In the genomic region with DNA sequence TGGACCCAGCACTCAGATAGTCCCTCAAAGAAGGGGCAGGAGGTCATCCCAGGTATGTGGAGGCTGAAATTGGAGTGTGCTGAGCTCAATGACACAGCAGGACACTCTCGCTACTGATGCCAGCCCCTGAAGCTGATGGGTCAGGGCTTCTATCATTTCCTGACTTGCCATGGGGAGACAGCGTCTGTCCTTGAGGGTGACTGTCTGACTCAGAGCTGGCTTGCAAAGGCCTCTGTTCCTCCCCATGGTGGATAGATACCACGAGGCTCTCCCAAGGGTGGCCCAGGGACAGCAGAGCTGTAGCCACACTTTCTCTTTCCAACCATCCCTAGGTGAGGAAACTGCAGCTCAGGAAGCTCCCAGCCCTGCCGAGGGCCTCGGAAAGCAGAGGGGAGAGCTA, we compare ENCODE assay signal across 19 cellular contexts. TPM values are rescaled to one million over a fixed set of nuclear protein-coding genes. Genes with fewer than 3 reads are reported as not detected.
DNase-seq lines count a peak whose midpoint lies in the region; ATAC-seq and TF ChIP-seq lines count a peak whose summit lies in the region.
"Had no signal": no experiment of that assay in that cellular context is flagged by ENCODE, and none has a peak within 500 bp of the region (broad histone marks: within the 10 kb centered on the region; RNA-seq: fewer than 3 reads in every experiment).

No MANE protein-coding gene starts in this region.

- CTCF ChIA-PET in Panc1 (lab: Charles Lee) = no interaction called here

- H3K4me3 ChIP-seq in Panc1 (ENCODE audit: low read depth in 2 of 2, low read length in 2 of 2) = no peak overlapping the region
- H3K4me3 ChIP-seq in iPS-15b (ENCODE audit: low read depth, low read length) = peak overlapping the region; percentile 72
- H3K4me3 ChIP-seq in osteoblast (ENCODE audit: insufficient read depth, low read length) = no peak overlapping the region
- no peak overlapping the region for H3K4me3 ChIP-seq in coronary artery

- no peak overlapping the region for H3K4me2 ChIP-seq in osteoblast (ENCODE audit: insufficient read depth, low read length)

- no peak for DNase-seq in Panc1 (ENCODE audit: low read depth, low spot score)
- DNase-seq in osteoblast (ENCODE audit: insufficient read length, low spot score, missing footprints) = peak; percentile 35
- no peak for DNase-seq in coronary artery (ENCODE audit: low spot score)
- DNase-seq: CD8-positive, alpha-beta T cell; COR-L47; DND-41; GDM1; GOT3; HCEC 1CT; HFFc6; IMR-90; KBM-7 had no signal

- no peaks in the 10 kb centered on the region for H4K20me1 ChIP-seq in osteoblast (ENCODE audit: insufficient read depth, low read length)

- H3K79me2 ChIP-seq in osteoblast (ENCODE audit: insufficient read depth, low read length) = no peaks in the 10 kb centered on the region

- no peak for TF ChIP-seq CTCF in Panc1 (IDR thresholded peaks at IDR 0.05)
- TF ChIP-seq CTCF in osteoblast (IDR thresholded peaks at IDR 0.05; ENCODE audit: extremely low read depth, low read depth, low read length) = no peak
- TF ChIP-seq CTCF in coronary artery (IDR thresholded peaks at IDR 0.05) = no peak

- H3K9ac ChIP-seq in iPS-15b (ENCODE audit: low read depth, low read length) = no peak overlapping the region

- in situ Hi-C loops in Panc1 (cut with HindIII; ENCODE audit: low pct_unique_long_range_greater_than_20kb, low sequenced_read_pairs) = no loop called here

- no TSS peak for BruUV-seq in Panc1 (replicated peaks; lab: Mats Ljungman, UMichigan)

- H3K27me3 ChIP-seq in Panc1 (ENCODE audit: control insufficient read depth, insufficient read depth, low read length) = peaks cover 3% of the 10 kb centered on the region; the same call in 1 of the 2 replicates
- peaks cover 11% of the 10 kb centered on the region for H3K27me3 ChIP-seq in iPS-15b (ENCODE audit: control insufficient read depth, insufficient read depth, low read length)
- peaks cover 61% of the 10 kb centered on the region for H3K27me3 ChIP-seq in osteoblast (ENCODE audit: insufficient read depth, low read length)

- H3K4me1 ChIP-seq in Panc1 (ENCODE audit: control insufficient read depth, insufficient read depth, low read length) = peaks cover 5% of the 10 kb centered on the region
- peaks cover 11% of the 10 kb centered on the region for H3K4me1 ChIP-seq in iPS-15b (ENCODE audit: control insufficient read depth, insufficient read depth, low read length)
- H3K4me1 ChIP-seq in osteoblast (ENCODE audit: insufficient read depth, low read length) = no peaks in the 10 kb centered on the region

- H3K36me3 ChIP-seq in Panc1 (ENCODE audit: control insufficient read depth, insufficient read depth, low read length) = no peaks in the 10 kb centered on the region
- peaks cover 51% of the 10 kb centered on the region for H3K36me3 ChIP-seq in iPS-15b (ENCODE audit: control insufficient read depth, insufficient read depth, low read length)
- H3K36me3 ChIP-seq in osteoblast (ENCODE audit: insufficient read depth, low read length) = no peaks in the 10 kb centered on the region

- ATAC-seq in Panc1 (no peak), HG03280 (IDR thresholded peaks at IDR 0.05; ENCODE audit: unreplicated experiment) (no peak), GM18909 (IDR thresholded peaks at IDR 0.05; ENCODE audit: poor library complexity, unreplicated experiment) (no peak), GM19023 (IDR thresholded peaks at IDR 0.05; ENCODE audit: unreplicated experiment) (no peak)
- ATAC-seq: CD8-positive, alpha-beta T cell had no signal

- intact Hi-C loops in Panc1 (cut with micrococcal nuclease; ENCODE audit: unreplicated experiment) = no loop called here

- no peak overlapping the region for H2AFZ ChIP-seq in osteoblast (ENCODE audit: low read length)

- H3K27ac ChIP-seq in Panc1 (ENCODE audit: low read length) = peak overlapping the region; percentile 39; the same call in 1 of the 2 replicates
- H3K27ac ChIP-seq in osteoblast (ENCODE audit: low read depth, low read length) = no peak overlapping the region
- no peak overlapping the region for H3K27ac ChIP-seq in coronary artery

- H3K9me3 ChIP-seq in Panc1 (ENCODE audit: control insufficient read depth, insufficient read depth, low read depth, low read length) = no peaks in the 10 kb centered on the region
- H3K9me3 ChIP-seq in iPS-15b (ENCODE audit: control insufficient read depth, insufficient read depth, low read length) = no peaks in the 10 kb centered on the region
- no peaks in the 10 kb centered on the region for H3K9me3 ChIP-seq in osteoblast (ENCODE audit: low read depth, low read length)

- POLR2A ChIA-PET in Panc1 (lab: Charles Lee) = no interaction called here

RNA-seq across cellular contexts. Expression of gene ALPG, which starts 10.8 kb away (rescaled TPM):
- total RNA-seq in Panc1 (2021; ENCODE audit: unreplicated experiment) = 65.3 TPM
- 236 TPM for polyA plus RNA-seq in Panc1 (2012; ENCODE audit: insufficient read length)
- not detected in 2 replicates for total RNA-seq in osteoblast
- total RNA-seq: A673; CD8-positive, alpha-beta T cell; HFFc6; IMR-90 had no signal
- polyA plus RNA-seq: BJ, CD14-positive monocyte, IMR-90 had no signal

RNA-seq across cellular contexts. Expression of gene ALPI, which starts 38.5 kb away (rescaled TPM):
- not detected for total RNA-seq in Panc1 (2021; ENCODE audit: unreplicated experiment)
- polyA plus RNA-seq in Panc1 (2012; ENCODE audit: insufficient read length) = 0.19 TPM
- not detected in 2 replicates for total RNA-seq in osteoblast
- total RNA-seq: A673; CD8-positive, alpha-beta T cell; HFFc6; IMR-90 had no signal
- polyA plus RNA-seq: BJ, CD14-positive monocyte, IMR-90 had no signal

RNA-seq across cellular contexts. Expression of gene ALPP, which starts 38.9 kb away (rescaled TPM):
- total RNA-seq in Panc1 (2021; ENCODE audit: unreplicated experiment) (7.3 TPM), osteoblast (not detected in 2 replicates)
- 13.0 TPM for polyA plus RNA-seq in Panc1 (2012; ENCODE audit: insufficient read length)
- total RNA-seq: A673; CD8-positive, alpha-beta T cell; HFFc6; IMR-90 had no signal
- polyA plus RNA-seq: BJ, CD14-positive monocyte, IMR-90 had no signal

Comparison
In these comparisons a context has a peak if more than half of its experiments do, and no peak if none do; other contexts are left out.
1. RNA of gene ALPG, which starts 10.8 kb away (total RNA-seq): 65.3 TPM in Panc1 (single experiment); not detected in osteoblast; every median in the first group is over 10 times any median in the second.